Comparison of ENCODE assay signal across 8 cellular contexts in genomic region chr1:13730751-13731482, GRCh38. TPM values are rescaled to one million over a fixed set of nuclear protein-coding genes. Genes with fewer than 3 reads are reported as not detected.
A peak's percentile ranks its signal among the peaks of the same experiment; 100 is the strongest.
DNase-seq lines count a peak whose midpoint lies in the region; ATAC-seq and TF ChIP-seq lines count a peak whose summit lies in the region.

No MANE protein-coding gene starts in this region.

- H3K27me3 ChIP-seq in CD4-positive, alpha-beta T cell (ENCODE audit: control insufficient read depth, insufficient read depth, low read length): no peaks in the 10 kb centered on the region

- no peaks in the 10 kb centered on the region for H3K9me3 Mint-ChIP-seq in CD4-positive, alpha-beta T cell
- H3K9me3 Mint-ChIP-seq in effector memory CD8-positive, alpha-beta T cell: no peaks in the 10 kb centered on the region

- H3K27ac ChIP-seq in CD4-positive, alpha-beta T cell (ENCODE audit: low read depth, low read length): peak overlapping the region; percentile 94

- H3K27ac Mint-ChIP-seq in CD4-positive, alpha-beta T cell: peak overlapping the region; percentile 98
- peak overlapping the region; percentile 95 to 97 for H3K27ac Mint-ChIP-seq in effector memory CD8-positive, alpha-beta T cell

- POLR2A ChIA-PET in CD4-positive, alpha-beta T cell (lab: Charles Lee): interaction anchor here (0.6 to 10.5 kb wide), 12 partner anchors 11 to 34 kb away, joined by 3 to 171 read pairs (median 6); partner anchors contain the start of gene PRDM2

- ATAC-seq in CD4-positive, alpha-beta T cell (ENCODE audit: poor library complexity): peak; percentile 92
- peak; percentile 89 for ATAC-seq in GM19438 (IDR thresholded peaks at IDR 0.05; ENCODE audit: low read depth, unreplicated experiment)
- peak; percentile 86 for ATAC-seq in HG03565 (IDR thresholded peaks at IDR 0.05; ENCODE audit: unreplicated experiment)
- peak; percentile 90 for ATAC-seq in effector memory CD8-positive, alpha-beta T cell (replicated peaks)

- DNase-seq in CD4-positive, alpha-beta T cell: peak; percentile 71 to 92 (median 78)
- DNase-seq in activated CD4-positive, alpha-beta T cell treated with anti-CD3 and anti-CD28 coated beads, Interleukin-2, amount 50 U/mL, for 24 hours (ENCODE audit: low read depth in 1 of 2, low spot score in 1 of 2): peak; percentile 37 to 76
- peak; percentile 70 to 74 (median 71) for DNase-seq in effector memory CD8-positive, alpha-beta T cell
- DNase-seq in stimulated activated CD4-positive, alpha-beta T cell treated with anti-CD3 and anti-CD28 coated beads, Interleukin-1b, Interleukin-23, amount 100 ng/mL, for 1 hour (ENCODE audit: low read depth in 2 of 2): peak; percentile 44 to 72
- DNase-seq in NOMO-1 (lab: John Stamatoyannopoulos, UW; ENCODE audit: unreplicated experiment in 2 of 2) (no peak), COLO829 (ENCODE audit: low spot score) (no peak)

- peaks cover 88% of the 10 kb centered on the region for H3K4me1 Mint-ChIP-seq in CD4-positive, alpha-beta T cell (ENCODE audit: low read depth)
- H3K4me1 Mint-ChIP-seq in effector memory CD8-positive, alpha-beta T cell (ENCODE audit: low read depth in 2 of 2): peaks cover 41 to 64% of the 10 kb centered on the region in 2 donors

- H3K27me3 Mint-ChIP-seq in CD4-positive, alpha-beta T cell: no peaks in the 10 kb centered on the region
- H3K27me3 Mint-ChIP-seq in effector memory CD8-positive, alpha-beta T cell: no peaks in the 10 kb centered on the region

- CTCF ChIA-PET in CD4-positive, alpha-beta T cell (lab: Charles Lee): interaction anchor here (0.7 to 3.0 kb wide), 10 partner anchors 11 to 68 kb away, joined by 3 to 17 read pairs (median 4); no protein-coding TSS in a partner anchor

- intact Hi-C loops in CD4-positive, alpha-beta T cell (cut with DNase I, micrococcal nuclease): loop anchor here (1.0 to 10.0 kb wide), 4 partner anchors 18 to 66 kb away; no protein-coding TSS in a partner anchor

- peak overlapping the region; percentile 84 for H3K4me3 Mint-ChIP-seq in CD4-positive, alpha-beta T cell
- peak overlapping the region; percentile 69 to 79 for H3K4me3 Mint-ChIP-seq in effector memory CD8-positive, alpha-beta T cell

- TF ChIP-seq CTCF in CD4-positive, alpha-beta T cell (IDR thresholded peaks at IDR 0.05): peak; percentile 26

- peaks cover 19% of the 10 kb centered on the region for H3K36me3 Mint-ChIP-seq in CD4-positive, alpha-beta T cell (ENCODE audit: low read depth)
- peaks cover 20% of the 10 kb centered on the region for H3K36me3 Mint-ChIP-seq in effector memory CD8-positive, alpha-beta T cell (ENCODE audit: insufficient read depth)

- H3K9me3 ChIP-seq in CD4-positive, alpha-beta T cell (ENCODE audit: control insufficient read depth, low read length): no peaks in the 10 kb centered on the region

RNA-seq across cellular contexts. Expression of gene PRDM2, which starts 30.9 kb away (rescaled TPM):
- total RNA-seq in CD4-positive, alpha-beta T cell: 100 to 1,000 TPM; 136 to 140 TPM

Comparison
In these comparisons a context has a peak if more than half of its experiments do, and no peak if none do; other contexts are left out.
1. DNase-seq: peak in CD4-positive, alpha-beta T cell (10 of 10), activated CD4-positive, alpha-beta T cell treated with anti-CD3 and anti-CD28 coated beads, Interleukin-2, amount 50 U/mL, for 24 hours (2 of 2), effector memory CD8-positive, alpha-beta T cell (3 of 3) and stimulated activated CD4-positive, alpha-beta T cell treated with anti-CD3 and anti-CD28 coated beads, Interleukin-1b, Interleukin-23, amount 100 ng/mL, for 1 hour (2 of 2); none in NOMO-1 (0 of 2) and COLO829 (single experiment).
2. Peak in every context shown above with its lines, with median percentiles within 50 percentile points of each other: ATAC-seq.